In the genomic region with DNA sequence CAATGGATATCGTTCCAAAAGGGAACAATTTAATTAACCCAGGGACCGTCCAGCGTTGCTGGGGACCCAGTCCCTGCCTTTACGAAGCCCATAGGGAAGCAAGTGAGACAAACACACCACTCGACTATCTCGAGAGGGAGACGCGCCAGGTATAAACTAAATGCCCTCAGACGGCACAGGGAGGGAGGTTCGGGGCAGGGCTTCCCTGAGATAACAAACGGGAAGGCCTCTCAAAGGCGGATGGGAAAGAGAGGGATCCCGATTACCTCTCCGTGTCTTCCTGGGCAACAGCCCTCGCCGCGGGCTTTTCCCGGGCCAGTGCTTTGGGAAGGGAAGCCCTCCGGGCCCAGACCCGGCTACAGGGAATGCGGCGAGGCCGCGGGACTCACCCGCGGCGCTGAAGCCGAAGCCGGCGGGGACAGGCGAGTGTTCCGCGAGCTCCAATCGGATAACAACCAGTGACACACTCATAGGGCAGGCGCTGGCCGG, we compare ENCODE assay signal across 8 cellular contexts. TPM values are rescaled to one million over a fixed set of nuclear protein-coding genes. Genes with fewer than 3 reads are reported as not detected.
DNase-seq lines count a peak whose midpoint lies in the region; ATAC-seq and TF ChIP-seq lines count a peak whose summit lies in the region.

No MANE protein-coding gene starts in this region.

- peaks cover 54% of the 10 kb centered on the region for H3K36me3 Mint-ChIP-seq in dendritic cell treated with granulocyte-macrophage colony-stimulating factor and Interleukin-4, amounts not matched to agents 40 ng/mL and 50 ng/mL, for 4 days (ENCODE audit: low read depth)

- peaks cover 32% of the 10 kb centered on the region for H3K4me1 ChIP-seq in DND-41 (ENCODE audit: insufficient read depth, low read length)
- H3K4me1 ChIP-seq in muscle layer of duodenum (ENCODE audit: control insufficient read depth in 1 of 2, insufficient read depth in 2 of 2, low read length in 2 of 2), result peaks cover 14 to 28% of the 10 kb centered on the region in 2 donors

- H3K27ac ChIP-seq in DND-41 (ENCODE audit: low read length) (peak overlapping the region; percentile 78), muscle layer of duodenum (ENCODE audit: low read length) (peak overlapping the region; percentile 85)

- DNase-seq in DND-41 (no peak), NCI-H69 (lab: John Stamatoyannopoulos, UW) (peak; percentile 61), NCI-H1048 (lab: John Stamatoyannopoulos, UW) (no peak), UCSD-AML1 (lab: John Stamatoyannopoulos, UW; ENCODE audit: unreplicated experiment) (no peak), occipital lobe (lab: John Stamatoyannopoulos, UW) (no peak)

- peak overlapping the region; percentile 95 for H3K4me3 Mint-ChIP-seq in dendritic cell treated with granulocyte-macrophage colony-stimulating factor and Interleukin-4, amounts not matched to agents 40 ng/mL and 50 ng/mL, for 4 days

- H3K9me3 Mint-ChIP-seq in dendritic cell treated with granulocyte-macrophage colony-stimulating factor and Interleukin-4, amounts not matched to agents 40 ng/mL and 50 ng/mL, for 4 days, result no peaks in the 10 kb centered on the region

- H3K36me3 ChIP-seq in DND-41 (ENCODE audit: insufficient read depth, low read length), result peaks cover 29% of the 10 kb centered on the region
- H3K36me3 ChIP-seq in muscle layer of duodenum (ENCODE audit: control insufficient read depth in 1 of 2, insufficient read depth in 2 of 2, low read length in 2 of 2), result peaks cover 10 to 30% of the 10 kb centered on the region in 2 donors

- H3K9ac ChIP-seq in DND-41 (ENCODE audit: low read depth, low read length), result peak overlapping the region; percentile 67

- intact Hi-C loops in dendritic cell treated with granulocyte-macrophage colony-stimulating factor and Interleukin-4, amounts not matched to agents 40 ng/mL and 50 ng/mL, for 4 days (cut with micrococcal nuclease), result loop anchor here (10.0 kb wide), 1 partner anchor 91 kb away; the partner anchor contains the start of gene ATXN2

- no peaks in the 10 kb centered on the region for H3K9me3 ChIP-seq in DND-41 (ENCODE audit: insufficient read depth, low read length, severe bottlenecking)
- H3K9me3 ChIP-seq in muscle layer of duodenum (ENCODE audit: control insufficient read depth in 1 of 2, low read length in 2 of 2), result no peaks in the 10 kb centered on the region

- H3K4me2 ChIP-seq in DND-41 (ENCODE audit: insufficient read depth, low read length), result peak overlapping the region; percentile 74

- H3K4me3 ChIP-seq in DND-41 (ENCODE audit: low read depth in 1 of 2, low read length in 2 of 2), result peak overlapping the region; percentile 38 to 66
- peak overlapping the region; percentile 98 to 99 for H3K4me3 ChIP-seq in muscle layer of duodenum (ENCODE audit: low read depth in 1 of 2, low read length in 2 of 2)

- no peaks in the 10 kb centered on the region for H3K27me3 Mint-ChIP-seq in dendritic cell treated with granulocyte-macrophage colony-stimulating factor and Interleukin-4, amounts not matched to agents 40 ng/mL and 50 ng/mL, for 4 days

- TF ChIP-seq CTCF in DND-41 (IDR thresholded peaks at IDR 0.05; ENCODE audit: borderline replicate concordance, extremely low read depth, low read length, poor library complexity, severe bottlenecking), result no peak

- peaks cover 14% of the 10 kb centered on the region; the same call in 1 of the 2 replicates for H4K20me1 ChIP-seq in DND-41 (ENCODE audit: insufficient read depth, low read length)

- ATAC-seq in DND-41 (ENCODE audit: insufficient read depth, low read depth) (peak; percentile 18), GM21786 (IDR thresholded peaks at IDR 0.05; ENCODE audit: unreplicated experiment) (peak; percentile 5)

- H3K4me1 Mint-ChIP-seq in dendritic cell treated with granulocyte-macrophage colony-stimulating factor and Interleukin-4, amounts not matched to agents 40 ng/mL and 50 ng/mL, for 4 days (ENCODE audit: low read depth), result peaks cover 24% of the 10 kb centered on the region

- H3K79me2 ChIP-seq in DND-41 (ENCODE audit: insufficient read depth, low read length), result peaks cover 59% of the 10 kb centered on the region

- peak overlapping the region; percentile 81 for H2AFZ ChIP-seq in DND-41 (ENCODE audit: low read depth, low read length)

- peak overlapping the region; percentile 96 for H3K27ac Mint-ChIP-seq in dendritic cell treated with granulocyte-macrophage colony-stimulating factor and Interleukin-4, amounts not matched to agents 40 ng/mL and 50 ng/mL, for 4 days

- H3K27me3 ChIP-seq in DND-41 (ENCODE audit: insufficient read depth, low read length, poor library complexity) (no peaks in the 10 kb centered on the region), muscle layer of duodenum (ENCODE audit: low read depth, low read length) (no peaks in the 10 kb centered on the region)

RNA-seq across cellular contexts. Expression of gene BRAP, which starts 0.4 kb away (rescaled TPM):
- total RNA-seq in occipital lobe, result 28.7 TPM

RNA-seq across cellular contexts. Expression of gene ACAD10, which starts 0.5 kb away (rescaled TPM):
- total RNA-seq in occipital lobe, result 11.1 TPM
